In the genomic region with DNA sequence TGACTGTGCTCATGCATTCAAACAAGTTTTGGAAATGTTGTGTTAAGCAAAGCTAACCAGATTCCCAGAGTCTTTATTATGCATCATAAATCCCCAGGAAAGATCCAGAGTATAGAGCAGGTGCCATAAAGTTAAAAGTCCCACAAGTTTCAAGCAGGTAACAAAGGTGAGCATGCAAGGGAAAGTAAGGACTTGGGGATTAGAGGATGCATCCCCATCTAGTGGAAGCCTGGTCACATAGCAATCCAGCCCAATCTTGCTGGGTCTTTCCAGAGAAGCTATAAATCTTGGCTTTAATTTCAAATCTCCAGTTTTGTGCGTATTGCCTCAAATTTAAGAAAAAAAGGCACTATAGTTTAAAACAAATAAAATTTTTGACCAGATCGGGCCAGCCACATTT, we compare ENCODE assay signal across 10 cellular contexts.
DNase-seq lines count a peak whose midpoint lies in the region; ATAC-seq and TF ChIP-seq lines count a peak whose summit lies in the region.
"Had no signal": no experiment of that assay in that cellular context is flagged by ENCODE, and none has a peak within 500 bp of the region (broad histone marks: within the 10 kb centered on the region; RNA-seq: fewer than 3 reads in every experiment).

No MANE protein-coding gene starts in this region.

- no peak overlapping the region for H3K27ac ChIP-seq in suprapubic skin

- H3K4me3 ChIP-seq in cardiac fibroblast (replicated peaks in 1 of 2; ENCODE audit: low read depth in 2 of 2, low read length in 2 of 2) (no peak overlapping the region), suprapubic skin (no peak overlapping the region)

- no peak for TF ChIP-seq EP300 in suprapubic skin (IDR thresholded peaks at IDR 0.05)

- H3K4me1 Mint-ChIP-seq in osteocyte (ENCODE audit: unreplicated experiment) = no peaks in the 10 kb centered on the region
- no peaks in the 10 kb centered on the region for H3K4me1 Mint-ChIP-seq in activated CD8-positive, alpha-beta memory T cell treated with anti-CD3 and anti-CD28 coated beads, Interleukin-2, amount 10 ng/mL, durations not matched to agents 7 days and 5 days
- H3K4me1 Mint-ChIP-seq: activated naive CD8-positive, alpha-beta T cell treated with anti-CD3 and anti-CD28 coated beads, Interleukin-2, amount 10 ng/mL, durations not matched to agents 7 days and 5 days had no signal

- peaks cover 49% of the 10 kb centered on the region for H3K36me3 Mint-ChIP-seq in osteocyte (ENCODE audit: unreplicated experiment)
- no peaks in the 10 kb centered on the region for H3K36me3 Mint-ChIP-seq in activated CD8-positive, alpha-beta memory T cell treated with anti-CD3 and anti-CD28 coated beads, Interleukin-2, amount 10 ng/mL, durations not matched to agents 7 days and 5 days
- H3K36me3 Mint-ChIP-seq: activated naive CD8-positive, alpha-beta T cell treated with anti-CD3 and anti-CD28 coated beads, Interleukin-2, amount 10 ng/mL, durations not matched to agents 7 days and 5 days had no signal

- no peak overlapping the region for H3K27ac Mint-ChIP-seq in osteocyte (ENCODE audit: unreplicated experiment)
- no peak overlapping the region for H3K27ac Mint-ChIP-seq in activated CD8-positive, alpha-beta memory T cell treated with anti-CD3 and anti-CD28 coated beads, Interleukin-2, amount 10 ng/mL, durations not matched to agents 7 days and 5 days
- H3K27ac Mint-ChIP-seq: activated naive CD8-positive, alpha-beta T cell treated with anti-CD3 and anti-CD28 coated beads, Interleukin-2, amount 10 ng/mL, durations not matched to agents 7 days and 5 days had no signal

- H3K27me3 Mint-ChIP-seq in osteocyte (ENCODE audit: unreplicated experiment) = no peaks in the 10 kb centered on the region
- no peaks in the 10 kb centered on the region for H3K27me3 Mint-ChIP-seq in activated CD8-positive, alpha-beta memory T cell treated with anti-CD3 and anti-CD28 coated beads, Interleukin-2, amount 10 ng/mL, durations not matched to agents 7 days and 5 days
- H3K27me3 Mint-ChIP-seq: activated naive CD8-positive, alpha-beta T cell treated with anti-CD3 and anti-CD28 coated beads, Interleukin-2, amount 10 ng/mL, durations not matched to agents 7 days and 5 days had no signal

- CTCF ChIA-PET in activated CD8-positive, alpha-beta memory T cell treated with anti-CD3 and anti-CD28 coated beads, Interleukin-2, amount 10 ng/mL, durations not matched to agents 7 days and 5 days (lab: Charles Lee) = no interaction called here

- TF ChIP-seq CTCF in GM12873 (IDR thresholded peaks at IDR 0.05; ENCODE audit: insufficient read depth, low read depth, low read length, missing control alignments) (peak; percentile 49), cardiac fibroblast (IDR thresholded peaks at IDR 0.05; ENCODE audit: low read depth, low read length) (peak; percentile 60), osteocyte (IDR thresholded peaks at IDR 0.05) (peak; percentile 23), suprapubic skin (IDR thresholded peaks at IDR 0.05) (no peak)

- H3K9me3 ChIP-seq in suprapubic skin = peaks cover 57% of the 10 kb centered on the region

- 73% methylated on average over 2 of the region's 2 CpGs for WGBS in suprapubic skin

- H3K27me3 ChIP-seq in suprapubic skin = no peaks in the 10 kb centered on the region

- TF ChIP-seq POLR2A in suprapubic skin (IDR thresholded peaks at IDR 0.05) = no peak

- H3K4me1 ChIP-seq in suprapubic skin = no peaks in the 10 kb centered on the region

- no peak overlapping the region for H3K4me3 Mint-ChIP-seq in osteocyte (ENCODE audit: unreplicated experiment)
- no peak overlapping the region for H3K4me3 Mint-ChIP-seq in activated CD8-positive, alpha-beta memory T cell treated with anti-CD3 and anti-CD28 coated beads, Interleukin-2, amount 10 ng/mL, durations not matched to agents 7 days and 5 days
- H3K4me3 Mint-ChIP-seq: activated naive CD8-positive, alpha-beta T cell treated with anti-CD3 and anti-CD28 coated beads, Interleukin-2, amount 10 ng/mL, durations not matched to agents 7 days and 5 days had no signal

- H3K9me3 Mint-ChIP-seq in osteocyte (ENCODE audit: unreplicated experiment) = peaks cover 53% of the 10 kb centered on the region
- H3K9me3 Mint-ChIP-seq in activated CD8-positive, alpha-beta memory T cell treated with anti-CD3 and anti-CD28 coated beads, Interleukin-2, amount 10 ng/mL, durations not matched to agents 7 days and 5 days (ENCODE audit: low read depth) = peaks cover 28% of the 10 kb centered on the region

- DNase-seq in NCI-H146 (lab: John Stamatoyannopoulos, UW) (peak; percentile 19), cardiac fibroblast (ENCODE audit: low read depth in 2 of 2) (peak; percentile 3 to 23), osteocyte (ENCODE audit: extremely low spot score, unreplicated experiment) (no peak), suprapubic skin (ENCODE audit: low spot score in 2 of 2) (no peak)
- DNase-seq in activated CD8-positive, alpha-beta memory T cell treated with anti-CD3 and anti-CD28 coated beads, Interleukin-2, amount 10 ng/mL, durations not matched to agents 7 days and 5 days = no peak
- DNase-seq: activated naive CD8-positive, alpha-beta T cell treated with anti-CD3 and anti-CD28 coated beads, Interleukin-2, amount 10 ng/mL, durations not matched to agents 7 days and 5 days; stimulated activated CD8-positive, alpha-beta memory T cell treated with anti-CD3 and anti-CD28 coated beads, Interleukin-4, amount 100 ng/mL, for 48 hours; T1000 had no signal

- H3K36me3 ChIP-seq in suprapubic skin = peaks cover 8% of the 10 kb centered on the region

- ATAC-seq in activated CD8-positive, alpha-beta memory T cell treated with anti-CD3 and anti-CD28 coated beads, Interleukin-2, amount 10 ng/mL, durations not matched to agents 7 days and 5 days = no peak
- ATAC-seq in GM18502 (IDR thresholded peaks at IDR 0.05; ENCODE audit: poor library complexity, unreplicated experiment) = no peak

Comparison
In these comparisons a context has a peak if more than half of its experiments do, and no peak if none do; other contexts are left out.
1. CTCF ChIP-seq: peak in GM12873 (single experiment), cardiac fibroblast (single experiment) and osteocyte (single experiment); none in suprapubic skin (0 of 2).
2. DNase-seq: peak in NCI-H146 (single experiment) and cardiac fibroblast (2 of 2); none in osteocyte (single experiment), suprapubic skin (0 of 2) and activated CD8-positive, alpha-beta memory T cell treated with anti-CD3 and anti-CD28 coated beads, Interleukin-2, amount 10 ng/mL, durations not matched to agents 7 days and 5 days (single experiment).